In genomic region chr15:28081594-28081993, GRCh38 we compare ENCODE assay signal across 1 cellular context.
TF ChIP-seq lines count a peak whose summit lies in the region.

No MANE protein-coding gene starts in this region.

TF ChIP-seq in H1, 55 proteins besides CTCF, POLR2A, EP300 and RAD21:
- TF ChIP-seq TAF1 (IDR thresholded peaks at IDR 0.05; ENCODE audit: low read depth, low read length) (no peak), GABPA (IDR thresholded peaks at IDR 0.05; ENCODE audit: borderline replicate concordance, insufficient read depth, low read length) (no peak), RBBP5 (IDR thresholded peaks at IDR 0.05; ENCODE audit: borderline replicate concordance, low read depth, low read length) (no peak), GTF2F1 (IDR thresholded peaks at IDR 0.05; ENCODE audit: borderline replicate concordance, low read depth, low read length) (no peak), JUN (IDR thresholded peaks at IDR 0.05; ENCODE audit: low read depth, low read length) (no peak), SIX5 (IDR thresholded peaks at IDR 0.05; ENCODE audit: low read depth, low read length) (no peak), SP2 (IDR thresholded peaks at IDR 0.05; ENCODE audit: low read length) (no peak), NRF1 (IDR thresholded peaks at IDR 0.05; ENCODE audit: low read depth, low read length) (no peak), POU5F1 (IDR thresholded peaks at IDR 0.05; ENCODE audit: low read depth, low read length) (no peak)
